1 cellular context compared by ENCODE assay signal in genomic region chr17:82098169-82098938, GRCh38.
A peak's percentile ranks its signal among the peaks of the same experiment; 100 is the strongest.
TF ChIP-seq lines count a peak whose summit lies in the region.

FASN (minus strand) TSS chr17:82098236; CDS start chr17:82096445, 1,791 bp downstream.

TF ChIP-seq in HepG2, 621 proteins besides CTCF, POLR2A, EP300 and RAD21 (continued from another document and continues in another):
- TF ChIP-seq SRSF4 (IDR thresholded peaks at IDR 0.05; ENCODE audit: low read depth, low read length, poor library complexity, severe bottlenecking) (peak; percentile 68), SIX1 (CRISPR knock-in tag; IDR thresholded peaks at IDR 0.05; ENCODE audit: borderline replicate concordance) (0 out of 2 replicates have a peak, but pooled peaks have one; percentile 11), CBX2 (IDR thresholded peaks at IDR 0.05; ENCODE audit: low read depth, low read length) (no peak), CBX2 (CRISPR knock-in tag; IDR thresholded peaks at IDR 0.05; ENCODE audit: low read depth) (no peak), YEATS4 (CRISPR knock-in tag; IDR thresholded peaks at IDR 0.05; ENCODE audit: borderline replicate concordance) (peak; percentile 99), ARNT2 (CRISPR knock-in tag; IDR thresholded peaks at IDR 0.05; ENCODE audit: low read depth) (peak; percentile 93), ZIK1 (CRISPR knock-in tag; IDR thresholded peaks at IDR 0.05; ENCODE audit: borderline replicate concordance, low read depth) (peak; percentile 92), CHCHD3 (CRISPR knock-in tag; IDR thresholded peaks at IDR 0.05) (no peak), ATF7 (IDR thresholded peaks at IDR 0.05) (no peak), ATF7 (CRISPR knock-in tag; IDR thresholded peaks at IDR 0.05) (no peak), NFKB2 (CRISPR knock-in tag; IDR thresholded peaks at IDR 0.05; ENCODE audit: borderline replicate concordance) (peak; percentile 12; the same call in 1 of the 2 replicates), CC2D1A (CRISPR knock-in tag; IDR thresholded peaks at IDR 0.05) (no peak), ZNF782 (CRISPR knock-in tag; IDR thresholded peaks at IDR 0.05; ENCODE audit: borderline replicate concordance) (no peak; the same call in 1 of the 2 replicates), SUZ12 (IDR thresholded peaks at IDR 0.05; ENCODE audit: low read depth, low read length) (no peak), ZNF329 (CRISPR knock-in tag; IDR thresholded peaks at IDR 0.05; ENCODE audit: low read depth) (no peak), HOXA3 (CRISPR knock-in tag; IDR thresholded peaks at IDR 0.05) (peak; percentile 84), HMG20B (CRISPR knock-in tag; conservative IDR thresholded peaks at IDR 0.05) (no peak), TP53 (CRISPR knock-in tag; conservative IDR thresholded peaks at IDR 0.05) (no peak), USF2 (IDR thresholded peaks at IDR 0.05; ENCODE audit: low read depth, low read length) (no peak), USF2 (CRISPR knock-in tag; IDR thresholded peaks at IDR 0.05; ENCODE audit: borderline replicate concordance) (no peak), HMGXB3 (CRISPR knock-in tag; IDR thresholded peaks at IDR 0.05; ENCODE audit: borderline replicate concordance) (0 out of 2 replicates have a peak, but pooled peaks have one; percentile 32), HNRNPLL (IDR thresholded peaks at IDR 0.05; ENCODE audit: low read depth, low read length, poor library complexity, severe bottlenecking) (peak; percentile 73), ZNF510 (CRISPR knock-in tag; IDR thresholded peaks at IDR 0.05; ENCODE audit: low read depth) (no peak), ZNF550 (CRISPR knock-in tag; IDR thresholded peaks at IDR 0.05; ENCODE audit: borderline replicate concordance) (no peak), CREB3 (CRISPR knock-in tag; IDR thresholded peaks at IDR 0.05) (peak; percentile 95), HNRNPUL1 (IDR thresholded peaks at IDR 0.05; ENCODE audit: low read depth, low read length) (no peak; the same call in 1 of the 2 replicates), NR2F6 (IDR thresholded peaks at IDR 0.05) (no peak), NR2F6 (CRISPR knock-in tag; IDR thresholded peaks at IDR 0.05) (no peak; the same call in 1 of the 2 replicates), RFXAP (CRISPR knock-in tag; IDR thresholded peaks at IDR 0.05; ENCODE audit: borderline replicate concordance) (peak; percentile 99), ZNF740 (CRISPR knock-in tag; IDR thresholded peaks at IDR 0.05) (peak; percentile 53; the same call in 1 of the 2 replicates), ZBTB26 (CRISPR knock-in tag; IDR thresholded peaks at IDR 0.05; ENCODE audit: borderline replicate concordance) (no peak; the same call in 1 of the 2 replicates), SYNCRIP (IDR thresholded peaks at IDR 0.05; ENCODE audit: insufficient read depth, low read depth, low read length) (no peak), ZNF543 (CRISPR knock-in tag; IDR thresholded peaks at IDR 0.05) (peak; percentile 77; the same call in 1 of the 2 replicates), FOXA3 (CRISPR knock-in tag; IDR thresholded peaks at IDR 0.05) (peak; percentile 25; the same call in 1 of the 2 replicates), KAT8 (CRISPR knock-in tag; IDR thresholded peaks at IDR 0.05) (peak; percentile 62; the same call in 1 of the 2 replicates), ZNF430 (CRISPR knock-in tag; IDR thresholded peaks at IDR 0.05) (peak; percentile 48; the same call in 1 of the 2 replicates)
- TF ChIP-seq, protein P1, sequence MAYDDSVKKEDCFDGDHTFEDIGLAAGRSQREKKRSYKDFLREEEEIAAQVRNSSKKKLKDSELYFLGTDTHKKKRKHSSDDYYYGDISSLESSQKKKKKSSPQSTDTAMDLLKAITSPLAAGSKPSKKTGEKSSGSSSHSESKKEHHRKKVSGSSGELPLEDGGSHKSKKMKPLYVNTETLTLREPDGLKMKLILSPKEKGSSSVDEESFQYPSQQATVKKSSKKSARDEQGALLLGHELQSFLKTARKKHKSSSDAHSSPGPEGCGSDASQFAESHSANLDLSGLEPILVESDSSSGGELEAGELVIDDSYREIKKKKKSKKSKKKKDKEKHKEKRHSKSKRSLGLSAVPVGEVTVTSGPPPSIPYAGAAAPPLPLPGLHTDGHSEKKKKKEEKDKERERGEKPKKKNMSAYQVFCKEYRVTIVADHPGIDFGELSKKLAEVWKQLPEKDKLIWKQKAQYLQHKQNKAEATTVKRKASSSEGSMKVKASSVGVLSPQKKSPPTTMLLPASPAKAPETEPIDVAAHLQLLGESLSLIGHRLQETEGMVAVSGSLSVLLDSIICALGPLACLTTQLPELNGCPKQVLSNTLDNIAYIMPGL (CRISPR knock-in tag; IDR thresholded peaks at IDR 0.05; ENCODE audit: borderline replicate concordance in 1 of 2, low read depth in 1 of 2) = peak; percentile 35 to 93; a peak in 3 of 4 replicates
- TF ChIP-seq, protein P2, sequence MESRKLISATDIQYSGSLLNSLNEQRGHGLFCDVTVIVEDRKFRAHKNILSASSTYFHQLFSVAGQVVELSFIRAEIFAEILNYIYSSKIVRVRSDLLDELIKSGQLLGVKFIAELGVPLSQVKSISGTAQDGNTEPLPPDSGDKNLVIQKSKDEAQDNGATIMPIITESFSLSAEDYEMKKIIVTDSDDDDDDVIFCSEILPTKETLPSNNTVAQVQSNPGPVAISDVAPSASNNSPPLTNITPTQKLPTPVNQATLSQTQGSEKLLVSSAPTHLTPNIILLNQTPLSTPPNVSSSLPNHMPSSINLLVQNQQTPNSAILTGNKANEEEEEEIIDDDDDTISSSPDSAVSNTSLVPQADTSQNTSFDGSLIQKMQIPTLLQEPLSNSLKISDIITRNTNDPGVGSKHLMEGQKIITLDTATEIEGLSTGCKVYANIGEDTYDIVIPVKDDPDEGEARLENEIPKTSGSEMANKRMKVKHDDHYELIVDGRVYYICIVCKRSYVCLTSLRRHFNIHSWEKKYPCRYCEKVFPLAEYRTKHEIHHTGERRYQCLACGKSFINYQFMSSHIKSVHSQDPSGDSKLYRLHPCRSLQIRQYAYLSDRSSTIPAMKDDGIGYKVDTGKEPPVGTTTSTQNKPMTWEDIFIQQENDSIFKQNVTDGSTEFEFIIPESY (CRISPR knock-in tag; IDR thresholded peaks at IDR 0.05) = no peak
- TF ChIP-seq, protein P3, sequence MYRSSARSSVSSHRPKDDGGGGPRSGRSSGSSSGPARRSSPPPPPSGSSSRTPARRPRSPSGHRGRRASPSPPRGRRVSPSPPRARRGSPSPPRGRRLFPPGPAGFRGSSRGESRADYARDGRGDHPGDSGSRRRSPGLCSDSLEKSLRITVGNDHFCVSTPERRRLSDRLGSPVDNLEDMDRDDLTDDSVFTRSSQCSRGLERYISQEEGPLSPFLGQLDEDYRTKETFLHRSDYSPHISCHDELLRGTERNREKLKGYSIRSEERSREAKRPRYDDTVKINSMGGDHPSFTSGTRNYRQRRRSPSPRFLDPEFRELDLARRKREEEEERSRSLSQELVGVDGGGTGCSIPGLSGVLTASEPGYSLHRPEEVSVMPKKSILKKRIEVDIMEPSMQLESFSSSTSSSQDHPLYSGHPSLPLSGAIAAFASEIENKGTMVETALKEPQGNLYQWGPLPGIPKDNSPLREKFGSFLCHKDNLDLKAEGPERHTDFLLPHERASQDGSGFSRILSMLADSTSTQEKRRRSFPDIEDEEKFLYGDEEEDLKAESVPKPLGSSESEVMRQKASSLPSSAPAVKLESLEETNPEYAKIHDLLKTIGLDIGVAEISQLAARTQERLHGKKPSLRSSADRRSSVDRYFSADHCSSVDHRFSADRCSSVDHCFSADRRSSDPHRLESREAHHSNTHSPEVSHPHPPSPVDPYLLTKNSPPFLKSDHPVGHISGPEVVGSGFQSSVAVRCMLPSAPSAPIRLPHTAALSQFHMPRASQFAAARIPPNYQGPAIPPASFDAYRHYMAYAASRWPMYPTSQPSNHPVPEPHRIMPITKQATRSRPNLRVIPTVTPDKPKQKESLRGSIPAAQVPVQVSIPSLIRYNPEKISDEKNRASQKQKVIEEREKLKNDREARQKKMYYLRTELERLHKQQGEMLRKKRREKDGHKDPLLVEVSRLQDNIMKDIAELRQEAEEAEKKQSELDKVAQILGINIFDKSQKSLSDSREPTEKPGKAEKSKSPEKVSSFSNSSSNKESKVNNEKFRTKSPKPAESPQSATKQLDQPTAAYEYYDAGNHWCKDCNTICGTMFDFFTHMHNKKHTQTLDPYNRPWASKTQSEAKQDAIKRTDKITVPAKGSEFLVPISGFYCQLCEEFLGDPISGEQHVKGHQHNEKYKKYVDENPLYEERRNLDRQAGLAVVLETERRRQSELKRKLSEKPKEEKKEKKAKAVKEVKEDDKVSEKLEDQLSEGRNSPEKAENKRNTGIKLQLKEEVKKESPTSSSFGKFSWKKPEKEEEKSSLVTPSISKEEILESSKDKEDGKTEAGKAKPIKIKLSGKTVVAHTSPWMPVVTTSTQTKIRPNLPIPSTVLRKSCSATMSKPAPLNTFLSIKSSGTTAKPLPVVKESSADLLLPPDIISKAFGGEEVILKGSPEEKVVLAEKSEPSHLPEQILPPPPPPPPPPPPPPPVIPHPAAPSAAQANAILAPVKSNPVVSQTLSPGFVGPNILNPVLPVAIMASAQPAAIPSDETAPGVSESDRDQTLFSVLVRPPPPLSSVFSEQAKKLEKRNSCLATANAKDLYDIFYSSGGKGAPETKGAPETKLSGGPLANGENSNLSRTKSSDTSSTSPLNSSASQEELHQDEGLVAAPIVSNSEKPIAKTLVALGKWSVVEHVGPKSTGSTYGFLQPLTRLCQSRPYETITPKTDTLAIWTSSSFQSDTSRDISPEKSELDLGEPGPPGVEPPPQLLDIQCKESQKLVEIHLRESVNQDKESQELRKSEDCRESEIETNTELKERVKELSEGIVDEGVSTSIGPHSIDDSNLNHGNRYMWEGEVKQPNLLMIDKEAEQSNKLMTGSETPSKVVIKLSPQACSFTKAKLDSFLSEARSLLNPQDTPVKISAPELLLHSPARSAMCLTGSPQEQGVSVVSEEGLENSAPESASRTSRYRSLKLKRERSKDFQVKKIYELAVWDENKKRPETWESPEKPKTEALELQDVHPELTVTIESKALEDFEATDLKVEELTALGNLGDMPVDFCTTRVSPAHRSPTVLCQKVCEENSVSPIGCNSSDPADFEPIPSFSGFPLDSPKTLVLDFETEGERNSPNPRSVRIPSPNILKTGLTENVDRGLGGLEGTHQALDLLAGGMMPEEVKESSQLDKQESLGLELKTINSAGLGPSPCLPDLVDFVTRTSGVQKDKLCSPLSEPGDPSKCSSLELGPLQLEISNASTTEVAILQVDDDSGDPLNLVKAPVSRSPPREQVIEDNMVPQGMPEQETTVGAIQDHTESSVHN (CRISPR knock-in tag; IDR thresholded peaks at IDR 0.05) = no peak; the same call in 1 of the 2 replicates
